In the genomic region with DNA sequence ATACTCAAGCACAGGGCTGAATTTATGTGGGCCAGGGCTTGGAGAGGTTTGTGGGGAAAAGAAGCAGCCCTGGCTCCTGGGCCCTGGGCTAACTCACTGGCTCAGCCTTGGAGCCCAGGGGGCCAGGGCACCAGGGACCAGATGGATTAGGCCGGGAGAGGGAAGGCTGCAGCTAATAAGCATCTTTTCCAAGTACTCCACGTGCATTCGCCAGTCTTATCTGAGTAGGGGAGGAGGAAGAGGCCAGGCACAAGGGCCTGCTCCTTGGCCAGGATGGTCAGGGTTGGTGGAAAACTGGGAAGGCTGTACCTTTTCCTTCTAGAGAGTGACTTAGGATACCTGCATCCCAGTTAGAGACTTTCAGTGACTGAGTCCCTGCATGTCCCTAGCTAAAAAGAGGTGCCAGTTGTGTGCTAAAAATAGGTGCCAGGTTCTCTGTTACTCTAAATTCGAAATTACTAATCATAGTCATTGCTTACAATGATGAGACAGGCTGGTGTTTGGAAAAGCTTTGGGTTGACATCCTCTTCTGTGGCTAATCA, we compare ENCODE assay signal across 1 cellular context.
TF ChIP-seq lines count a peak whose summit lies in the region.

No MANE protein-coding gene starts in this region.

TF ChIP-seq in endothelial cell of umbilical vein, 7 proteins besides CTCF, POLR2A, EP300 and RAD21 (continued from another document):
- TF ChIP-seq, protein P1, sequence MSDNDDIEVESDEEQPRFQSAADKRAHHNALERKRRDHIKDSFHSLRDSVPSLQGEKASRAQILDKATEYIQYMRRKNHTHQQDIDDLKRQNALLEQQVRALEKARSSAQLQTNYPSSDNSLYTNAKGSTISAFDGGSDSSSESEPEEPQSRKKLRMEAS (IDR thresholded peaks at IDR 0.05; ENCODE audit: insufficient read depth, insufficient read length) = no peak
- TF ChIP-seq EZH2 (IDR thresholded peaks at IDR 0.05; ENCODE audit: borderline replicate concordance, low read depth, low read length, severe bottlenecking) (no peak), MYC (IDR thresholded peaks at IDR 0.05; ENCODE audit: low read depth, low read length) (no peak)
